8 cellular contexts compared by ENCODE assay signal in genomic region chr19:5961641-5961968, GRCh38. TPM values are rescaled to one million over a fixed set of nuclear protein-coding genes. Genes with fewer than 3 reads are reported as not detected.
A peak's percentile ranks its signal among the peaks of the same experiment; 100 is the strongest.
DNase-seq lines count a peak whose midpoint lies in the region; ATAC-seq and FAIRE-seq lines count a peak whose summit lies in the region.
"Not testable (repeated sequence)": the region's sequence is repeated elsewhere in the genome, so short reads cannot be mapped to it uniquely, and the experiment has no call there.

No MANE protein-coding gene starts in this region.

- H3K4me1 Mint-ChIP-seq in T-cell, result peaks cover 94 to 98% (median 97%) of the 10 kb centered on the region in 3 donors
- H3K4me1 Mint-ChIP-seq in activated naive CD4-positive, alpha-beta T cell treated with anti-CD3 and anti-CD28 coated beads for 36 hours (ENCODE audit: low read depth), result peaks cover 92% of the 10 kb centered on the region
- H3K4me1 Mint-ChIP-seq in dendritic cell treated with granulocyte-macrophage colony-stimulating factor and Interleukin-4, amounts not matched to agents 40 ng/mL and 50 ng/mL, for 4 days (ENCODE audit: low read depth), result peaks cover 93% of the 10 kb centered on the region
- H3K4me1 Mint-ChIP-seq in naive thymus-derived CD8-positive, alpha-beta T cell, result peaks cover 45 to 98% (median 96%) of the 10 kb centered on the region in 4 donors

- peak overlapping the region; percentile 16 for H3K27ac ChIP-seq in right cardiac atrium (ENCODE audit: low read length)
- peak overlapping the region; percentile 61 to 92 for H3K27ac ChIP-seq in small intestine (ENCODE audit: low read depth in 1 of 2, low read length in 1 of 2)
- peak overlapping the region; percentile 67 for H3K27ac ChIP-seq in urinary bladder (ENCODE audit: low read depth)

- ATAC-seq in GM21447 (IDR thresholded peaks at IDR 0.05; ENCODE audit: unreplicated experiment), result peak; percentile 12
- peak in 1 of 4 experiments; percentile 6 for ATAC-seq in T-cell (replicated peaks in 1 of 4)
- not testable (repeated sequence) for ATAC-seq in right cardiac atrium
- peak in 1 of 2 donors; percentile 39 for ATAC-seq in naive thymus-derived CD8-positive, alpha-beta T cell

- intact Hi-C loops in activated naive CD4-positive, alpha-beta T cell treated with anti-CD3 and anti-CD28 coated beads for 36 hours (cut with micrococcal nuclease); dendritic cell treated with granulocyte-macrophage colony-stimulating factor and Interleukin-4, amounts not matched to agents 40 ng/mL and 50 ng/mL, for 4 days (cut with micrococcal nuclease); right cardiac atrium (cut with DNase I): not testable (repeated sequence)

- H3K4me3 Mint-ChIP-seq in T-cell, result peak overlapping the region; percentile 76 to 87 (median 81)
- not testable (repeated sequence) for H3K4me3 Mint-ChIP-seq in activated naive CD4-positive, alpha-beta T cell treated with anti-CD3 and anti-CD28 coated beads for 36 hours
- H3K4me3 Mint-ChIP-seq in dendritic cell treated with granulocyte-macrophage colony-stimulating factor and Interleukin-4, amounts not matched to agents 40 ng/mL and 50 ng/mL, for 4 days, result peak overlapping the region; percentile 79
- peak overlapping the region; percentile 71 to 92 (median 88) for H3K4me3 Mint-ChIP-seq in naive thymus-derived CD8-positive, alpha-beta T cell

- H3K36me3 Mint-ChIP-seq in T-cell, result peaks cover 13% of the 10 kb centered on the region
- H3K36me3 Mint-ChIP-seq in activated naive CD4-positive, alpha-beta T cell treated with anti-CD3 and anti-CD28 coated beads for 36 hours (ENCODE audit: low read depth), result peaks cover 13% of the 10 kb centered on the region
- H3K36me3 Mint-ChIP-seq in dendritic cell treated with granulocyte-macrophage colony-stimulating factor and Interleukin-4, amounts not matched to agents 40 ng/mL and 50 ng/mL, for 4 days (ENCODE audit: low read depth), result peaks cover 58% of the 10 kb centered on the region
- peaks cover 0 to 12% (median 0%) of the 10 kb centered on the region in 3 donors for H3K36me3 Mint-ChIP-seq in naive thymus-derived CD8-positive, alpha-beta T cell

- not testable (repeated sequence) for H3K4me3 ChIP-seq in right cardiac atrium (ENCODE audit: low read length); small intestine (ENCODE audit: low read depth in 1 of 2, low read length in 2 of 2); urinary bladder (ENCODE audit: low read depth, low read length)

- H3K27me3 ChIP-seq in right cardiac atrium (ENCODE audit: control insufficient read depth, insufficient read depth); small intestine (ENCODE audit: control insufficient read depth in 2 of 2, insufficient read depth in 2 of 2, low read length in 2 of 2): not testable (repeated sequence)

- WGBS in right cardiac atrium, result 56% methylated on average over 6 of the region's 6 CpGs
- WGBS in small intestine, 3 donors, result 49 to 69% (median 54%) methylated on average over 5 to 6 of the region's 6 CpGs
- WGBS in urinary bladder, result 56% methylated on average over 6 of the region's 6 CpGs

- H3K4me1 ChIP-seq in right cardiac atrium (ENCODE audit: control insufficient read depth, insufficient read depth, low read length) (peaks cover 52% of the 10 kb centered on the region), small intestine (ENCODE audit: control insufficient read depth in 2 of 2, insufficient read depth in 1 of 2, low read depth in 1 of 2, low read length in 1 of 2) (peaks cover 6 to 15% of the 10 kb centered on the region in 2 donors)
- H3K4me1 ChIP-seq in urinary bladder (ENCODE audit: insufficient read depth), result not testable (repeated sequence)

- POLR2A ChIA-PET in T-cell (lab: Charles Lee), result interaction anchor here in 1 of 2 donors (1.2 kb wide), 1 partner anchor 58 kb away, joined by 5 read pairs; no protein-coding TSS in a partner anchor
- POLR2A ChIA-PET in naive thymus-derived CD8-positive, alpha-beta T cell (lab: Charles Lee), result interaction anchor here (0.6 to 6.5 kb wide), 12 partner anchors 10 to 411 kb away, joined by 3 to 90 read pairs (median 5); partner anchors contain the start of genes ALKBH7, DUS3L, NDUFA11 and RANBP3

- not testable (repeated sequence) for H3K9me3 Mint-ChIP-seq in T-cell; activated naive CD4-positive, alpha-beta T cell treated with anti-CD3 and anti-CD28 coated beads for 36 hours; dendritic cell treated with granulocyte-macrophage colony-stimulating factor and Interleukin-4, amounts not matched to agents 40 ng/mL and 50 ng/mL, for 4 days; naive thymus-derived CD8-positive, alpha-beta T cell

- CTCF ChIA-PET in T-cell (lab: Charles Lee), result interaction anchor here in 1 of 2 donors (0.6 to 1.5 kb wide), 4 partner anchors 14 to 395 kb away, joined by 3 to 6 read pairs (median 4); partner anchors contain the start of gene RANBP3
- CTCF ChIA-PET in activated naive CD4-positive, alpha-beta T cell treated with anti-CD3 and anti-CD28 coated beads for 36 hours (lab: Charles Lee), result interaction anchor here (0.7 to 1.5 kb wide), 4 partner anchors 11 to 157 kb away, joined by 3 to 5 read pairs (median 4); partner anchors contain the start of gene NRTN

- not testable (repeated sequence) for FAIRE-seq in small intestine (lab: Jason Lieb, UNC)

- H3K9me3 ChIP-seq in right cardiac atrium (ENCODE audit: control insufficient read depth, low read length); small intestine (ENCODE audit: control insufficient read depth, low read depth): not testable (repeated sequence)

- not testable (repeated sequence) for DNase-seq in T-cell; activated naive CD4-positive, alpha-beta T cell treated with anti-CD3 and anti-CD28 coated beads for 36 hours; right cardiac atrium; naive thymus-derived CD8-positive, alpha-beta T cell; small intestine

- peak overlapping the region; percentile 98 to 100 for H3K27ac Mint-ChIP-seq in T-cell
- peak overlapping the region; percentile 90 for H3K27ac Mint-ChIP-seq in activated naive CD4-positive, alpha-beta T cell treated with anti-CD3 and anti-CD28 coated beads for 36 hours
- peak overlapping the region; percentile 95 for H3K27ac Mint-ChIP-seq in dendritic cell treated with granulocyte-macrophage colony-stimulating factor and Interleukin-4, amounts not matched to agents 40 ng/mL and 50 ng/mL, for 4 days
- H3K27ac Mint-ChIP-seq in naive thymus-derived CD8-positive, alpha-beta T cell, result peak overlapping the region; percentile 95 to 100 (median 100)

- H3K27me3 Mint-ChIP-seq in T-cell; activated naive CD4-positive, alpha-beta T cell treated with anti-CD3 and anti-CD28 coated beads for 36 hours (ENCODE audit: low read depth); dendritic cell treated with granulocyte-macrophage colony-stimulating factor and Interleukin-4, amounts not matched to agents 40 ng/mL and 50 ng/mL, for 4 days; naive thymus-derived CD8-positive, alpha-beta T cell: not testable (repeated sequence)

- H3K36me3 ChIP-seq in small intestine (ENCODE audit: control insufficient read depth in 2 of 2, insufficient read depth in 2 of 2, low read length in 2 of 2); urinary bladder (ENCODE audit: insufficient read depth): not testable (repeated sequence)

RNA-seq across cellular contexts. Expression of gene RANBP3, which starts 16.3 kb away (rescaled TPM):
- total RNA-seq in T-cell (100 to 1,000 TPM in 2 of 5 donors, 10 to 100 TPM in 3; 90.2 to 101 (median 98.3) TPM), right cardiac atrium (10 to 100 TPM; 54.8 to 73.8 (median 67.7) TPM), urinary bladder (44.2 TPM)
- 10 to 100 TPM; 77.9 to 80.5 TPM for total RNA-seq in activated naive CD4-positive, alpha-beta T cell treated with anti-CD3 and anti-CD28 coated beads for 36 hours
- polyA plus RNA-seq in right cardiac atrium (49.6 TPM), small intestine (10 to 100 TPM; 23.0 to 43.1 (median 33.5) TPM), urinary bladder (106 TPM)
- total RNA-seq in naive thymus-derived CD8-positive, alpha-beta T cell, result 100 to 1,000 TPM; 128 to 145 TPM
- polyA plus RNA-seq in naive thymus-derived CD8-positive, alpha-beta T cell, result 10 to 100 TPM in 1 of 3 donors, 1 to 10 TPM in 2; 7.7 to 13.0 (median 9.1) TPM

RNA-seq across cellular contexts. Expression of gene CAPS, which starts 47.6 kb away (rescaled TPM):
- total RNA-seq in T-cell (10 to 100 TPM; 43.3 to 74.8 (median 69.8) TPM), right cardiac atrium (10 to 100 TPM in 2 of 4 donors, 1 to 10 TPM in 2; 8.9 to 14.2 (median 9.9) TPM), urinary bladder (26.5 TPM)
- 1 to 10 TPM; 2.1 to 2.8 TPM for total RNA-seq in activated naive CD4-positive, alpha-beta T cell treated with anti-CD3 and anti-CD28 coated beads for 36 hours
- polyA plus RNA-seq in right cardiac atrium (7.1 TPM), small intestine (10 to 100 TPM in 2 of 3 donors, 1 to 10 TPM in 1; 8.7 to 22.7 (median 13.2) TPM), urinary bladder (41.9 TPM)
- total RNA-seq in naive thymus-derived CD8-positive, alpha-beta T cell, result 10 to 100 TPM; 55.9 to 58.3 TPM
- 1 to 10 TPM; 1.3 to 2.8 (median 2.0) TPM for polyA plus RNA-seq in naive thymus-derived CD8-positive, alpha-beta T cell

RNA-seq across cellular contexts. Expression of gene VMAC, which starts 56.9 kb away (rescaled TPM):
- 10 to 100 TPM; 23.8 to 35.9 (median 30.9) TPM for total RNA-seq in T-cell
- 1 to 10 TPM; 1.5 to 2.0 TPM for total RNA-seq in activated naive CD4-positive, alpha-beta T cell treated with anti-CD3 and anti-CD28 coated beads for 36 hours
- total RNA-seq in right cardiac atrium, result 1 to 10 TPM; 1.9 to 5.8 (median 3.8) TPM
- polyA plus RNA-seq in right cardiac atrium, result 3.6 TPM
- total RNA-seq in naive thymus-derived CD8-positive, alpha-beta T cell, result 10 to 100 TPM; 32.7 to 34.5 TPM
- polyA plus RNA-seq in naive thymus-derived CD8-positive, alpha-beta T cell, result 1 to 10 TPM; 6.2 to 8.4 (median 7.0) TPM
- 1 to 10 TPM; 1.1 to 3.3 (median 2.2) TPM for polyA plus RNA-seq in small intestine
- 10.7 TPM for total RNA-seq in urinary bladder
- polyA plus RNA-seq in urinary bladder, result 6.5 TPM

RNA-seq across cellular contexts. Expression of gene NDUFA11, which starts 58.0 kb away (rescaled TPM):
- total RNA-seq in T-cell (100 to 1,000 TPM; 106 to 198 (median 185) TPM), right cardiac atrium (100 to 1,000 TPM; 515 to 756 (median 624) TPM), urinary bladder (114 TPM)
- 100 to 1,000 TPM; 226 to 228 TPM for total RNA-seq in activated naive CD4-positive, alpha-beta T cell treated with anti-CD3 and anti-CD28 coated beads for 36 hours
- polyA plus RNA-seq in right cardiac atrium (1,214 TPM), small intestine (100 to 1,000 TPM; 428 to 576 (median 523) TPM), urinary bladder (520 TPM)
- 100 to 1,000 TPM; 116 to 131 TPM for total RNA-seq in naive thymus-derived CD8-positive, alpha-beta T cell
- 100 to 1,000 TPM; 374 to 404 (median 395) TPM for polyA plus RNA-seq in naive thymus-derived CD8-positive, alpha-beta T cell

Comparison
In these comparisons a context has a peak if more than half of its experiments do, and no peak if none do; other contexts are left out.
1. H3K27ac ChIP-seq: peak in every context shown above with its lines; median percentile 76 in small intestine; 67 in urinary bladder; 16 in right cardiac atrium.